ENCODE assay signal across 8 cellular contexts in genomic region chr10:26755443-26755903, GRCh38. TPM values are rescaled to one million over a fixed set of nuclear protein-coding genes. Genes with fewer than 3 reads are reported as not detected.
A peak's percentile ranks its signal among the peaks of the same experiment; 100 is the strongest.
DNase-seq lines count a peak whose midpoint lies in the region; ATAC-seq and TF ChIP-seq lines count a peak whose summit lies in the region.

No MANE protein-coding gene starts in this region.

- WGBS in tibial nerve, 2 donors = 79 to 84% methylated on average over 4 of the region's 4 CpGs

- TF ChIP-seq POLR2A in tibial nerve (IDR thresholded peaks at IDR 0.05) = no peak

- DNase-seq in SIG-M5 treated with dmso at 0.1 percent for 504 hours (lab: John Stamatoyannopoulos, UW; ENCODE audit: unreplicated experiment) (peak; percentile 37), SIG-M5 (lab: John Stamatoyannopoulos, UW) (no peak), fibroblast of pulmonary artery (ENCODE audit: low read depth) (peak; percentile 55), NCI-H2196 treated with DMSO at 0.1 percent for 48 hours (lab: John Stamatoyannopoulos, UW; ENCODE audit: unreplicated experiment) (no peak), tibial nerve (ENCODE audit: low spot score in 2 of 2) (no peak)
- no peak for DNase-seq in stimulated activated CD4-positive, alpha-beta T cell treated with anti-CD3 and anti-CD28 coated beads, Interleukin-2, amount 100 ng/mL, for 48 hours

- H3K4me3 ChIP-seq in OCI-LY3 (ENCODE audit: low read length) (no peak overlapping the region), fibroblast of pulmonary artery (replicated peaks; ENCODE audit: low read depth, low read length) (no peak overlapping the region), tibial nerve (no peak overlapping the region)

- peaks cover 7% of the 10 kb centered on the region for H3K79me2 ChIP-seq in OCI-LY3 (ENCODE audit: low read length)

- TF ChIP-seq CTCF in OCI-LY3 (IDR thresholded peaks at IDR 0.05; ENCODE audit: low read depth, low read length) (no peak), fibroblast of pulmonary artery (IDR thresholded peaks at IDR 0.05; ENCODE audit: low read length, missing control alignments) (no peak), tibial nerve (IDR thresholded peaks at IDR 0.05) (no peak)

- H3K9ac ChIP-seq in OCI-LY3 (ENCODE audit: low read length) = no peak overlapping the region

- TF ChIP-seq EP300 in tibial nerve (IDR thresholded peaks at IDR 0.05) = no peak

- H3K27me3 ChIP-seq in OCI-LY3 (ENCODE audit: low read depth, low read length) (no peaks in the 10 kb centered on the region), tibial nerve (no peaks in the 10 kb centered on the region)

- no peak overlapping the region for H3K27ac ChIP-seq in OCI-LY3 (ENCODE audit: low read length)
- H3K27ac ChIP-seq in tibial nerve = no peak overlapping the region

- peak; percentile 88 for ATAC-seq in HG02884 (IDR thresholded peaks at IDR 0.05; ENCODE audit: unreplicated experiment)

- H3K4me1 ChIP-seq in OCI-LY3 (ENCODE audit: low read length) (peaks cover 29% of the 10 kb centered on the region), tibial nerve (no peaks in the 10 kb centered on the region)

- no peaks in the 10 kb centered on the region for H3K9me3 ChIP-seq in OCI-LY3 (ENCODE audit: insufficient read depth, low read length)
- H3K9me3 ChIP-seq in tibial nerve = no peaks in the 10 kb centered on the region

- peak overlapping the region; percentile 24; the same call in 1 of the 2 replicates for H3K4me2 ChIP-seq in OCI-LY3 (ENCODE audit: low read length)

- H3K36me3 ChIP-seq in OCI-LY3 (replicated peaks; ENCODE audit: low read depth, low read length) (peaks cover 20% of the 10 kb centered on the region), tibial nerve (peaks cover 0 to 23% (median 0%) of the 10 kb centered on the region in 3 donors)

- H2AFZ ChIP-seq in OCI-LY3 (ENCODE audit: low read depth, low read length) = no peak overlapping the region

- H4K20me1 ChIP-seq in OCI-LY3 (ENCODE audit: insufficient read depth, low read length) = peaks cover 14% of the 10 kb centered on the region; the same call in 1 of the 2 replicates

RNA-seq across cellular contexts. Expression of gene PDSS1, which starts 58.0 kb away (rescaled TPM):
- total RNA-seq in tibial nerve = 10 to 100 TPM in 1 of 4 donors, 1 to 10 TPM in 3; 2.4 to 15.7 (median 6.6) TPM

Comparison
In these comparisons a context has a peak if more than half of its experiments do, and no peak if none do; other contexts are left out.
1. DNase-seq: peak in SIG-M5 treated with dmso at 0.1 percent for 504 hours (single experiment) and fibroblast of pulmonary artery (single experiment); none in SIG-M5 (single experiment), stimulated activated CD4-positive, alpha-beta T cell treated with anti-CD3 and anti-CD28 coated beads, Interleukin-2, amount 100 ng/mL, for 48 hours (0 of 2), NCI-H2196 treated with DMSO at 0.1 percent for 48 hours (single experiment) and tibial nerve (0 of 2).